16 cellular contexts compared by ENCODE assay signal in the genomic region with DNA sequence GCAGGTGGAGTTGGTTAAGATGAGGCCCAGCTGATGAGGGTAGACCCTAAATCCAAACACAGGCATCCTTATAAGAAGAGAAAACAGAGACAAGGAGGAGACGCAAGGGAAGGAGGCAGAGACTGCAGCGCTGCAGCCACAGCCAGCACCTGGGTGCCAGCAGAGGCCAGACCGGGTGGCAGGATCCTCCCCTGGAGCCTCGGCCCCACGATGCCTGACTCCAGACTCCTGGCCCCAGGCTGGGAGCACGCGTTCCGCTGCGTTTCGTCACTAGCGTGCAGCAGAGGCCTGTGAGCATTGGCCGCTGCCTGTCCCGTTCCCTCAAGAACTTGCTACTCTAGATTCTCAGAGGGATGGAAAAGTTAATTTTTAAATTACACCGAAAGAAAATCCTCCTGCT.
"Had no signal": no experiment of that assay in that cellular context is flagged by ENCODE, and none has a peak within 500 bp of the region (broad histone marks: within the 10 kb centered on the region; RNA-seq: fewer than 3 reads in every experiment).

No MANE protein-coding gene starts in this region.

- H3K27me3 ChIP-seq: ovary, right atrium auricular region, testis had no signal

- H3K27ac ChIP-seq: coronary artery, heart right ventricle, ovary, right atrium auricular region, testis, transverse colon had no signal

- H3K36me3 Mint-ChIP-seq: naive thymus-derived CD4-positive, alpha-beta T cell had no signal

- H3K4me3 ChIP-seq: coronary artery, dorsolateral prefrontal cortex, heart right ventricle, ovary, right atrium auricular region, testis, transverse colon had no signal

- ATAC-seq: esophagus mucosa; left lobe of liver; naive thymus-derived CD4-positive, alpha-beta T cell; stimulated activated memory B cell treated with anti-CD40 and anti-IgM and Interleukin-4, amounts not matched to agents 10 μg/mL and 1 μg/mL and 100 μg/mL, for 72 hours had no signal

- DNase-seq: effector memory CD4-positive, alpha-beta T cell; islet precursor cell; mammary epithelial cell; naive thymus-derived CD4-positive, alpha-beta T cell; stimulated activated CD4-positive, alpha-beta T cell treated with anti-CD3 and anti-CD28 coated beads, Interleukin-4, amount 100 ng/mL, for 1 hour; transverse colon had no signal

- H3K9me3 ChIP-seq: heart right ventricle, ovary, right atrium auricular region, testis, transverse colon had no signal

- H3K36me3 ChIP-seq: heart right ventricle, ovary, right atrium auricular region, transverse colon had no signal

- H3K4me3 Mint-ChIP-seq: naive thymus-derived CD4-positive, alpha-beta T cell; stimulated activated memory B cell treated with anti-CD40 and anti-IgM and Interleukin-4, amounts not matched to agents 10 μg/mL and 1 μg/mL and 100 μg/mL, for 72 hours; stimulated activated naive CD8-positive, alpha-beta T cell treated with anti-CD3 and anti-CD28 coated beads, Interleukin-15, Interleukin-2, amounts not matched to agents 100 ng/mL and 50 ng/mL, for 24 hours had no signal

- H3K27ac Mint-ChIP-seq: stimulated activated memory B cell treated with anti-CD40 and anti-IgM and Interleukin-4, amounts not matched to agents 10 μg/mL and 1 μg/mL and 100 μg/mL, for 72 hours; stimulated activated naive CD8-positive, alpha-beta T cell treated with anti-CD3 and anti-CD28 coated beads, Interleukin-15, Interleukin-2, amounts not matched to agents 100 ng/mL and 50 ng/mL, for 24 hours had no signal

- H3K27me3 Mint-ChIP-seq: stimulated activated memory B cell treated with anti-CD40 and anti-IgM and Interleukin-4, amounts not matched to agents 10 μg/mL and 1 μg/mL and 100 μg/mL, for 72 hours; stimulated activated naive CD8-positive, alpha-beta T cell treated with anti-CD3 and anti-CD28 coated beads, Interleukin-15, Interleukin-2, amounts not matched to agents 100 ng/mL and 50 ng/mL, for 24 hours had no signal
